11 cellular contexts compared by ENCODE assay signal in the genomic region with DNA sequence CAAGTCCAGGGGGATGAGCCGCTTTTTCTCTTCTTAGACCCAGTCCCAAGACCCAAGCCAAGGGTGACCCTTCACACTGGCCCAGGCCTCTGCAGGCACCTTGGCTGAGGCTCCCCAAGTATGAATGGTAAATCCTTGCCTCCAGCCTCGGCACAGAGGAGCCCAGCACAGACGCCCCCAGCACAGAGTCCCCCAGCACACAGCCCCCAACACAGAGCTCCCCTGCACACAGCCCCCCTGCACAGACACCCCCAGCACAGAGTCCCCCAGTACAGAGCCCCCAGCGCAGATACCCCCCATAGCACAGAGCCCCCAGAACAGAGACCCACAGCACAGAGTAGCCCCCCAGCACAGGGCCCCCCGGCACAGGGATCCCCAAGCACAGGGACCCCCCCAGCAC. TPM values are rescaled to one million over a fixed set of nuclear protein-coding genes. Genes with fewer than 3 reads are reported as not detected.
DNase-seq lines count a peak whose midpoint lies in the region; ATAC-seq and TF ChIP-seq lines count a peak whose summit lies in the region.
"Had no signal": no experiment of that assay in that cellular context is flagged by ENCODE, and none has a peak within 500 bp of the region (broad histone marks: within the 10 kb centered on the region; RNA-seq: fewer than 3 reads in every experiment).

No MANE protein-coding gene starts in this region.

- H3K36me3 ChIP-seq in right atrium auricular region (no peaks in the 10 kb centered on the region), mesenchymal stem cell (ENCODE audit: control insufficient read depth in 1 of 2, insufficient read depth in 2 of 2, low read depth in 1 of 2, low read length in 2 of 2) (peaks cover 0 to 7% of the 10 kb centered on the region in 2 experiments), uterus (no peaks in the 10 kb centered on the region)

- H3K79me1 ChIP-seq in mesenchymal stem cell (replicated peaks; ENCODE audit: low read length, poor library complexity, severe bottlenecking), result peaks cover 23% of the 10 kb centered on the region

- H3K14ac ChIP-seq in mesenchymal stem cell (ENCODE audit: low read length in 2 of 2), result no peak overlapping the region

- H3K23ac ChIP-seq in mesenchymal stem cell (ENCODE audit: low read length in 2 of 2), result no peak overlapping the region

- H3K4me3 ChIP-seq in right atrium auricular region (peak overlapping the region in 1 of 2 donors; percentile 78), mesenchymal stem cell (ENCODE audit: insufficient read depth in 1 of 2, low read depth in 1 of 2, low read length in 2 of 2) (no peak overlapping the region), uterus (no peak overlapping the region)

- no peak overlapping the region for H3K4me2 ChIP-seq in mesenchymal stem cell (ENCODE audit: low read length, poor library complexity, severe bottlenecking)

- peak overlapping the region; percentile 67 for H3K4me3 Mint-ChIP-seq in activated T-helper 1 cell treated with anti-CD3 and anti-CD28 coated beads, Interleukin-12 subunit alpha, Interleukin-12 subunit beta, Interleukin-2, Interleukin-4 antibody, amounts not matched to agents 30 ng/mL and 10 ng/mL and 1 ng/mL, durations not matched to agents 14 hours and 24 hours and 36 hours

- no peak overlapping the region for H2BK5ac ChIP-seq in mesenchymal stem cell (ENCODE audit: low read depth, low read length, poor library complexity, severe bottlenecking)

- H3K4me1 ChIP-seq in right atrium auricular region (peaks cover 0 to 50% of the 10 kb centered on the region in 2 donors), mesenchymal stem cell (ENCODE audit: control insufficient read depth, insufficient read depth, low read depth, low read length) (peaks cover 46% of the 10 kb centered on the region), uterus (peaks cover 0 to 6% of the 10 kb centered on the region in 2 donors)

- no peak overlapping the region for H4K91ac ChIP-seq in mesenchymal stem cell (ENCODE audit: low read length)

- peaks cover 6% of the 10 kb centered on the region for H3K4me1 Mint-ChIP-seq in activated T-helper 1 cell treated with anti-CD3 and anti-CD28 coated beads, Interleukin-12 subunit alpha, Interleukin-12 subunit beta, Interleukin-2, Interleukin-4 antibody, amounts not matched to agents 30 ng/mL and 10 ng/mL and 1 ng/mL, durations not matched to agents 14 hours and 24 hours and 36 hours (ENCODE audit: low read depth)

- H4K8ac ChIP-seq in mesenchymal stem cell (ENCODE audit: low read length), result no peak overlapping the region

- H3K9me3 Mint-ChIP-seq in activated T-helper 1 cell treated with anti-CD3 and anti-CD28 coated beads, Interleukin-12 subunit alpha, Interleukin-12 subunit beta, Interleukin-2, Interleukin-4 antibody, amounts not matched to agents 30 ng/mL and 10 ng/mL and 1 ng/mL, durations not matched to agents 14 hours and 24 hours and 36 hours, result no peaks in the 10 kb centered on the region
- H3K9me3 Mint-ChIP-seq: T-cell had no signal

- H3K27me3 ChIP-seq in right atrium auricular region (no peaks in the 10 kb centered on the region), mesenchymal stem cell (ENCODE audit: control insufficient read depth in 1 of 2, insufficient read depth in 1 of 2, low read length in 2 of 2) (no peaks in the 10 kb centered on the region), uterus (no peaks in the 10 kb centered on the region)

- TF ChIP-seq POLR2A in uterus (IDR thresholded peaks at IDR 0.05), result no peak

- ATAC-seq in HG02981 (IDR thresholded peaks at IDR 0.05; ENCODE audit: unreplicated experiment), result no peak
- ATAC-seq: T-cell had no signal

- H3K9ac ChIP-seq in mesenchymal stem cell (ENCODE audit: low read length), result no peak overlapping the region

- no peak overlapping the region for H2AK5ac ChIP-seq in mesenchymal stem cell (ENCODE audit: low read length, severe bottlenecking)

- 100% methylated on average over 3 of the region's 5 CpGs for WGBS in mesenchymal stem cell

- intact Hi-C loops in cardiac septum (cut with DNase I) (loop anchor here (2.0 to 5.0 kb wide), 2 partner anchors 20 to 53 kb away; no protein-coding TSS in a partner anchor), uterus (cut with DNase I; ENCODE audit: low total_unique reads) (no loop called here)
- intact Hi-C loops in activated T-helper 1 cell treated with anti-CD3 and anti-CD28 coated beads, Interleukin-12 subunit alpha, Interleukin-12 subunit beta, Interleukin-2, Interleukin-4 antibody, amounts not matched to agents 30 ng/mL and 10 ng/mL and 1 ng/mL, durations not matched to agents 14 hours and 24 hours and 36 hours (cut with micrococcal nuclease), result loop anchor here (1.0 kb wide), 2 partner anchors 9 to 20 kb away; a partner anchor contains a TSS

- peaks cover 2% of the 10 kb centered on the region for H3K36me3 Mint-ChIP-seq in activated T-helper 1 cell treated with anti-CD3 and anti-CD28 coated beads, Interleukin-12 subunit alpha, Interleukin-12 subunit beta, Interleukin-2, Interleukin-4 antibody, amounts not matched to agents 30 ng/mL and 10 ng/mL and 1 ng/mL, durations not matched to agents 14 hours and 24 hours and 36 hours (ENCODE audit: low read depth)
- H3K36me3 Mint-ChIP-seq: T-cell had no signal

- no peak overlapping the region for H2AFZ ChIP-seq in mesenchymal stem cell (ENCODE audit: low read depth, low read length)

- TF ChIP-seq CTCF in right atrium auricular region (IDR thresholded peaks at IDR 0.05) (no peak), uterus (IDR thresholded peaks at IDR 0.05) (no peak)

- H3K27me3 Mint-ChIP-seq in activated T-helper 1 cell treated with anti-CD3 and anti-CD28 coated beads, Interleukin-12 subunit alpha, Interleukin-12 subunit beta, Interleukin-2, Interleukin-4 antibody, amounts not matched to agents 30 ng/mL and 10 ng/mL and 1 ng/mL, durations not matched to agents 14 hours and 24 hours and 36 hours (ENCODE audit: insufficient read depth), result no peaks in the 10 kb centered on the region

- H3K27ac ChIP-seq in right atrium auricular region, result peak overlapping the region; percentile 26 to 93
- no peak overlapping the region for H3K27ac ChIP-seq in mesenchymal stem cell (ENCODE audit: low read length, poor library complexity, severe bottlenecking)
- H3K27ac ChIP-seq in uterus, result peak overlapping the region; percentile 48 to 84

- DNase-seq in right atrium auricular region (ENCODE audit: low spot score), result no peak
- DNase-seq in cardiac septum (ENCODE audit: low spot score), result no peak
- no peak for DNase-seq in activated T-helper 1 cell treated with anti-CD3 and anti-CD28 coated beads, Interleukin-12 subunit alpha, Interleukin-12 subunit beta, Interleukin-2, Interleukin-4 antibody, amounts not matched to agents 30 ng/mL and 10 ng/mL and 1 ng/mL, durations not matched to agents 14 hours and 24 hours and 36 hours (ENCODE audit: low spot score)
- no peak for DNase-seq in mesenchymal stem cell
- DNase-seq in uterus, result no peak
- DNase-seq in NCI-H1436 treated with DMSO at 0.1 percent for 48 hours (lab: John Stamatoyannopoulos, UW), result no peak
- DNase-seq in NCI-H2107 (lab: John Stamatoyannopoulos, UW), result no peak
- DNase-seq: activated gamma-delta T cell, T-cell had no signal

- no peak overlapping the region for H3K27ac Mint-ChIP-seq in activated T-helper 1 cell treated with anti-CD3 and anti-CD28 coated beads, Interleukin-12 subunit alpha, Interleukin-12 subunit beta, Interleukin-2, Interleukin-4 antibody, amounts not matched to agents 30 ng/mL and 10 ng/mL and 1 ng/mL, durations not matched to agents 14 hours and 24 hours and 36 hours
- H3K27ac Mint-ChIP-seq: T-cell had no signal

- no peak overlapping the region for H3K4ac ChIP-seq in mesenchymal stem cell (ENCODE audit: low read depth in 1 of 2, low read length in 2 of 2)

- H2BK15ac ChIP-seq in mesenchymal stem cell (ENCODE audit: low read depth, poor library complexity, severe bottlenecking), result no peak overlapping the region

- peak overlapping the region in 1 of 2 experiments; percentile 59 for H2BK12ac ChIP-seq in mesenchymal stem cell (ENCODE audit: low read length in 2 of 2)

- no peaks in the 10 kb centered on the region for H3K9me3 ChIP-seq in right atrium auricular region
- H3K9me3 ChIP-seq in mesenchymal stem cell (ENCODE audit: control insufficient read depth, low read length), result no peaks in the 10 kb centered on the region
- H3K9me3 ChIP-seq in uterus, result no peaks in the 10 kb centered on the region
- H3K9me3 ChIP-seq: HAP-1 had no signal

- H2BK120ac ChIP-seq in mesenchymal stem cell (ENCODE audit: low read depth, low read length), result peak overlapping the region; percentile 94

- no peak overlapping the region for H3K18ac ChIP-seq in mesenchymal stem cell (ENCODE audit: low read depth in 1 of 2, low read length in 2 of 2)

RNA-seq across cellular contexts. Expression of a gene that starts 1.0 kb away (rescaled TPM):
- total RNA-seq in right atrium auricular region, result 100 to 1,000 TPM; 110 to 121 TPM
- total RNA-seq in cardiac septum, result 90.3 TPM
- 66.5 and 67.6 TPM in 2 replicates for total RNA-seq in activated T-helper 1 cell treated with anti-CD3 and anti-CD28 coated beads, Interleukin-12 subunit alpha, Interleukin-12 subunit beta, Interleukin-2, Interleukin-4 antibody, amounts not matched to agents 30 ng/mL and 10 ng/mL and 1 ng/mL, durations not matched to agents 14 hours and 24 hours and 36 hours
- 27.2 TPM for polyA plus RNA-seq in mesenchymal stem cell (2013, experiment 1 of 2)
- polyA plus RNA-seq in mesenchymal stem cell (2013, experiment 2 of 2), result 29.7 TPM
- total RNA-seq in uterus, result 10 to 100 TPM in 2 of 4 donors, 1 to 10 TPM in 2; 2.6 to 62.0 (median 17.0) TPM

RNA-seq across cellular contexts. Expression of a gene that starts 4.5 kb away (rescaled TPM):
- total RNA-seq in right atrium auricular region, result 100 to 1,000 TPM; 103 to 137 TPM
- total RNA-seq in cardiac septum, result 47.7 TPM
- total RNA-seq in activated T-helper 1 cell treated with anti-CD3 and anti-CD28 coated beads, Interleukin-12 subunit alpha, Interleukin-12 subunit beta, Interleukin-2, Interleukin-4 antibody, amounts not matched to agents 30 ng/mL and 10 ng/mL and 1 ng/mL, durations not matched to agents 14 hours and 24 hours and 36 hours, result 141 and 147 TPM in 2 replicates
- polyA plus RNA-seq in mesenchymal stem cell (2013, experiment 1 of 2), result 58.3 TPM
- polyA plus RNA-seq in mesenchymal stem cell (2013, experiment 2 of 2), result 56.5 TPM
- 100 to 1,000 TPM in 2 of 4 donors, 10 to 100 TPM in 2; 29.5 to 171 (median 97.1) TPM for total RNA-seq in uterus

RNA-seq across cellular contexts. Expression of a gene that starts 8.6 kb away (rescaled TPM):
- 1 to 10 TPM; 3.0 to 5.7 TPM for total RNA-seq in right atrium auricular region
- total RNA-seq in cardiac septum, result 13.9 TPM
- total RNA-seq in activated T-helper 1 cell treated with anti-CD3 and anti-CD28 coated beads, Interleukin-12 subunit alpha, Interleukin-12 subunit beta, Interleukin-2, Interleukin-4 antibody, amounts not matched to agents 30 ng/mL and 10 ng/mL and 1 ng/mL, durations not matched to agents 14 hours and 24 hours and 36 hours, result 81.2 and 82.3 TPM in 2 replicates
- 7.4 TPM for polyA plus RNA-seq in mesenchymal stem cell (2013, experiment 1 of 2)
- 6.5 TPM for polyA plus RNA-seq in mesenchymal stem cell (2013, experiment 2 of 2)
- 10 to 100 TPM; 18.2 to 79.3 (median 46.9) TPM for total RNA-seq in uterus

RNA-seq across cellular contexts. Expression of a gene that starts 9.8 kb away (rescaled TPM):
- total RNA-seq in right atrium auricular region (under 1 TPM; 0.52 to 0.71 TPM), cardiac septum (0.40 TPM), uterus (1 to 10 TPM in 1 of 4 donors, under 1 TPM in 2, not detected in 1; 0.26 to 1.4 (median 0.76) TPM)
- 0.34 and 0.44 TPM in 2 replicates for total RNA-seq in activated T-helper 1 cell treated with anti-CD3 and anti-CD28 coated beads, Interleukin-12 subunit alpha, Interleukin-12 subunit beta, Interleukin-2, Interleukin-4 antibody, amounts not matched to agents 30 ng/mL and 10 ng/mL and 1 ng/mL, durations not matched to agents 14 hours and 24 hours and 36 hours
- polyA plus RNA-seq in mesenchymal stem cell (2013, experiment 1 of 2), result 0.15 TPM
- polyA plus RNA-seq in mesenchymal stem cell (2013, experiment 2 of 2), result 0.23 TPM

RNA-seq across cellular contexts. Expression of a gene that starts 27.3 kb away (rescaled TPM):
- total RNA-seq in right atrium auricular region (10 to 100 TPM; 37.8 to 42.8 TPM), cardiac septum (102 TPM), uterus (10 to 100 TPM; 29.1 to 99.7 (median 71.7) TPM)
- total RNA-seq in activated T-helper 1 cell treated with anti-CD3 and anti-CD28 coated beads, Interleukin-12 subunit alpha, Interleukin-12 subunit beta, Interleukin-2, Interleukin-4 antibody, amounts not matched to agents 30 ng/mL and 10 ng/mL and 1 ng/mL, durations not matched to agents 14 hours and 24 hours and 36 hours, result 165 and 177 TPM in 2 replicates
- 61.9 TPM for polyA plus RNA-seq in mesenchymal stem cell (2013, experiment 1 of 2)
- polyA plus RNA-seq in mesenchymal stem cell (2013, experiment 2 of 2), result 56.8 TPM
